ENCODE assay signal across 6 cellular contexts in the genomic region with DNA sequence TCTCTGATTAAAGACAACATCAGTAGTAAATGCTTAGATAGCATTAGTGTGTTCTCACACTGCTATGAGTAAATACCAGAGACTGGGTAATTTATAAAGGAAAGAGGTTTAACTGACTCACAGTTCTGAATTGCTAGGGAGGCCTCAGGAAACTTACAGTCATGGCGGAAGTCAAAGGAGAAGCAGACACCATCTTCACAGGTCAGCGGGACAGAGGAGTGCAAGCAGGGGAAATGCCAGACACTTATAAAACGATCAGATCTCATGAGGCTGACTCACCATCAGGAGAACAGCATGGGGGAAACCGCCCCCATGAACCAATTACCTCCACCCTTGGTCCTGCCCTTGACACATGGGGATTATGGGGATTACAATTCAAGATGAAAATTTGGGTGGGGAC.
"Had no signal": no experiment of that assay in that cellular context is flagged by ENCODE, and none has a peak within 500 bp of the region (broad histone marks: within the 10 kb centered on the region; RNA-seq: fewer than 3 reads in every experiment).

No MANE protein-coding gene starts in this region.

- H3K27ac Mint-ChIP-seq: GM23338, H9 had no signal

- DNase-seq: H9, HCEC 1CT, IMR-90, KG1 had no signal

- ATAC-seq: GM23338, K562 had no signal

- H3K4me3 Mint-ChIP-seq: GM23338, H9 had no signal

- H3K9me3 Mint-ChIP-seq: GM23338, H9 had no signal
